In the genomic region with DNA sequence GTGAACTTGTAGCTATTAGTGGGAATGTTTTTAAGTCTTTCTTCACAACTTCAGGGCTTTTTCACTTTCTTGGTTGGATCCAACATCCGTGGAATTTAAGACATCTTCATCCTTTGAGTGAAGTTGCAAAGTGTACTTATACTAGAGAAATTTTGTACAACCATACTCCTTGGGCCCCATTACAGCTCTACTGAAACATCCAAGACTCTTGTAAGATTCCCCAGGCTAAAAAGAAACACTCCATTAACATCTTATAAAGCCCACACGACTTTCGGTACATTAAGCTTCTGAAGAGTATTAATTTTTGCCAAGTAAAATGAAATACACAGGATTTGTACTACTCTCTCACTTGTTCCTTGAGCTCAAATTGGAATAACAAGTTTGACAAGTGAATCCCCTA, we compare ENCODE assay signal across 17 cellular contexts. TPM values are rescaled to one million over a fixed set of nuclear protein-coding genes. Genes with fewer than 3 reads are reported as not detected.
DNase-seq lines count a peak whose midpoint lies in the region; ATAC-seq, FAIRE-seq and TF ChIP-seq lines count a peak whose summit lies in the region.
"Had no signal": no experiment of that assay in that cellular context is flagged by ENCODE, and none has a peak within 500 bp of the region (broad histone marks: within the 10 kb centered on the region; RNA-seq: fewer than 3 reads in every experiment).

No MANE protein-coding gene starts in this region.

- peaks cover 8% of the 10 kb centered on the region for H3K9me3 Mint-ChIP-seq in glutamatergic neuron (ENCODE audit: unreplicated experiment)

- no peak overlapping the region for H3K4me3 ChIP-seq in HepG2 (replicated peaks in 1 of 3; ENCODE audit: insufficient read depth in 1 of 3, low read depth in 2 of 3, low read length in 3 of 3)
- H3K4me3 ChIP-seq in right lobe of liver = no peak overlapping the region
- H3K4me3 ChIP-seq in PC-9 = no peak overlapping the region; the same call in 1 of the 2 replicates
- H3K4me3 ChIP-seq in MG63 = no peak overlapping the region

- intact Hi-C loops in HepG2 (cut with micrococcal nuclease; ENCODE audit: unreplicated experiment) = no loop called here
- intact Hi-C loops in right lobe of liver (cut with DNase I) = no loop called here
- intact Hi-C loops in PC-9 (cut with micrococcal nuclease; ENCODE audit: unreplicated experiment) = no loop called here

- H3K27me3 ChIP-seq in HepG2 (ENCODE audit: control insufficient read depth in 1 of 2, insufficient read depth in 2 of 2, low read length in 2 of 2) = peaks cover 0 to 4% of the 10 kb centered on the region in 2 experiments; a peak in 1 of 5 replicates
- no peaks in the 10 kb centered on the region for H3K27me3 ChIP-seq in right lobe of liver
- H3K27me3 ChIP-seq in PC-9 (ENCODE audit: insufficient read depth, low read depth) = no peaks in the 10 kb centered on the region
- no peaks in the 10 kb centered on the region for H3K27me3 ChIP-seq in MG63

- TF ChIP-seq EP300 in HepG2 (IDR thresholded peaks at IDR 0.05; ENCODE audit: low read depth in 2 of 2, low read length in 2 of 2) (no peak), HepG2 (CRISPR knock-in tag; IDR thresholded peaks at IDR 0.05; ENCODE audit: borderline replicate concordance) (no peak)

- 82% methylated on average over 3 of the region's 3 CpGs for WGBS in HepG2 (ENCODE audit: low lambda C conversion rate)
- WGBS in right lobe of liver (ENCODE audit: insufficient coverage, low coverage, low lambda C conversion rate, missing lambda C conversion rate) = 53% methylated on average over 3 of the region's 3 CpGs

- TF ChIP-seq RAD21 in HepG2 (CRISPR knock-in tag; IDR thresholded peaks at IDR 0.05) = no peak

- H3K36me3 ChIP-seq in HepG2 (replicated peaks in 1 of 2; ENCODE audit: control insufficient read depth in 1 of 2, insufficient read depth in 2 of 2, low read length in 2 of 2) (peaks cover 6 to 56% of the 10 kb centered on the region in 2 experiments), right lobe of liver (peaks cover 0 to 47% (median 5%) of the 10 kb centered on the region in 4 donors), PC-9 (ENCODE audit: low read depth) (peaks cover 44% of the 10 kb centered on the region), MG63 (peaks cover 68% of the 10 kb centered on the region)

- no peak for ATAC-seq in HepG2
- no peak for ATAC-seq in right lobe of liver
- ATAC-seq: psoas muscle had no signal

- TF ChIP-seq CTCF in HepG2 (CRISPR knock-in tag; IDR thresholded peaks at IDR 0.05) (no peak), right lobe of liver (IDR thresholded peaks at IDR 0.05) (no peak), PC-9 (conservative IDR thresholded peaks at IDR 0.05) (no peak), glutamatergic neuron (IDR thresholded peaks at IDR 0.05; ENCODE audit: partially characterized antibody, unreplicated experiment) (no peak)

- in situ Hi-C loops in HepG2 (cut with HindIII; ENCODE audit: extremely low pct_ligation_motif_present, low pct_unique_long_range_greater_than_20kb) = no loop called here

- H3K4me3 Mint-ChIP-seq in glutamatergic neuron (ENCODE audit: unreplicated experiment) = no peak overlapping the region

- H3K79me2 ChIP-seq in HepG2 (ENCODE audit: insufficient read depth, low read length) (peaks cover 52% of the 10 kb centered on the region), PC-9 (ENCODE audit: low read depth) (peaks cover 57% of the 10 kb centered on the region)

- H3K9ac ChIP-seq in HepG2 (ENCODE audit: insufficient read depth, low read depth, low read length) = no peak overlapping the region

- H3K9me2 ChIP-seq in PC-9 (ENCODE audit: insufficient read depth) = no peaks in the 10 kb centered on the region
- H3K9me2 ChIP-seq: SK-N-SH had no signal

- H3K4me1 Mint-ChIP-seq in glutamatergic neuron (ENCODE audit: low read depth, unreplicated experiment) = peaks cover 9% of the 10 kb centered on the region

- H3K4me2 ChIP-seq in HepG2 (ENCODE audit: low read depth, low read length) = no peak overlapping the region
- peak overlapping the region; percentile 81; the same call in 1 of the 2 replicates for H3K4me2 ChIP-seq in PC-9

- peak overlapping the region; percentile 12 for H3K27ac Mint-ChIP-seq in glutamatergic neuron (ENCODE audit: unreplicated experiment)

- no peaks in the 10 kb centered on the region for H3K9me3 ChIP-seq in HepG2 (ENCODE audit: low read length)
- H3K9me3 ChIP-seq in right lobe of liver = no peaks in the 10 kb centered on the region
- no peaks in the 10 kb centered on the region for H3K9me3 ChIP-seq in PC-9 (ENCODE audit: insufficient read depth, low read depth)
- peaks cover 1% of the 10 kb centered on the region; the same call in 1 of the 2 replicates for H3K9me3 ChIP-seq in MG63
- H3K9me3 ChIP-seq: psoas muscle, SK-N-SH had no signal

- DNase-seq in HepG2 (ENCODE audit: low spot score) (no peak), right lobe of liver (no peak), PC-9 (peak in 1 of 2 experiments; percentile 25), glutamatergic neuron (no peak), NCI-H2107 (lab: John Stamatoyannopoulos, UW) (no peak), SK-N-DZ (ENCODE audit: low spot score) (no peak), MG63 (no peak), DMS153 treated with DMSO at 0.1 percent for 48 hours (lab: John Stamatoyannopoulos, UW; ENCODE audit: unreplicated experiment) (no peak)
- DNase-seq: activated CD4-positive, alpha-beta T cell treated with anti-CD3 and anti-CD28 coated beads, Interleukin-2, amount 50 U/mL, for 4 hours; foreskin fibroblast; GF-D8; NCI-H1930; psoas muscle; SK-N-SH; stimulated activated CD4-positive, alpha-beta T cell treated with anti-CD3 and anti-CD28 coated beads, Interleukin-2, amount 100 ng/mL, for 48 hours; stimulated activated naive CD4-positive, alpha-beta T cell had no signal

- H3K36me3 Mint-ChIP-seq in glutamatergic neuron (ENCODE audit: unreplicated experiment) = no peaks in the 10 kb centered on the region

- BruUV-seq in HepG2 (replicated peaks; lab: Mats Ljungman, UMichigan) (no TSS peak), PC-9 (replicated peaks; lab: Mats Ljungman, UMichigan) (no TSS peak)

- TF ChIP-seq POLR2A in HepG2 (IDR thresholded peaks at IDR 0.05; ENCODE audit: insufficient read depth in 1 of 2, low read depth in 2 of 2, low read length in 2 of 2) (no peak; a peak in 1 of 4 replicates), right lobe of liver (IDR thresholded peaks at IDR 0.05) (no peak)

- H4K20me1 ChIP-seq in HepG2 (ENCODE audit: insufficient read depth, low read length) (peaks cover 16% of the 10 kb centered on the region), PC-9 (ENCODE audit: insufficient read depth) (peaks cover 16% of the 10 kb centered on the region)

- peaks cover 72% of the 10 kb centered on the region for H3F3A ChIP-seq in PC-9 (ENCODE audit: insufficient read depth, low read depth)

- H2AFZ ChIP-seq in HepG2 (ENCODE audit: low read length) = no peak overlapping the region
- no peak overlapping the region for H2AFZ ChIP-seq in PC-9

- H3K4me1 ChIP-seq in HepG2 (ENCODE audit: insufficient read depth, low read length) (peaks cover 59% of the 10 kb centered on the region), right lobe of liver (peaks cover 0 to 21% (median 8%) of the 10 kb centered on the region in 4 donors), PC-9 (replicated peaks; ENCODE audit: insufficient read depth) (peaks cover 39% of the 10 kb centered on the region)

- POLR2A ChIA-PET in HepG2 (lab: Yijun Ruan, JAX) (interaction anchor here (0.7 kb wide), 1 partner anchor 141 kb away, joined by 3 read pairs; no protein-coding TSS in a partner anchor), PC-9 (lab: Charles Lee; ENCODE audit: unreplicated experiment) (interaction anchor here (0.7 kb wide), 1 partner anchor 30 kb away, joined by 3 read pairs; no protein-coding TSS in a partner anchor)

- FAIRE-seq in HepG2 (lab: Jason Lieb, UNC) = no peak
- FAIRE-seq: GM18507 had no signal

- CTCF ChIA-PET in HepG2 (lab: Yijun Ruan, JAX; ENCODE audit: low intra/inter-chr PET ratio, low total read pairs) (no interaction called here), PC-9 (lab: Charles Lee) (interaction anchor here (0.6 to 0.7 kb wide), 2 partner anchors 109 to 488 kb away, joined by 3 read pairs; no protein-coding TSS in a partner anchor)

- H3K27ac ChIP-seq in HepG2 (ENCODE audit: extremely low read length, insufficient read depth, low read length) (no peak overlapping the region), right lobe of liver (no peak overlapping the region), PC-9 (peak overlapping the region; percentile 88; the same call in 1 of the 2 replicates)

- H3K27me3 Mint-ChIP-seq in glutamatergic neuron (ENCODE audit: unreplicated experiment) = no peaks in the 10 kb centered on the region

RNA-seq across cellular contexts. Expression of gene TMEM230, which starts 1.5 kb away (rescaled TPM):
- total RNA-seq in HepG2 (2016; rRNA removed; fragmentation: Illumina TruSeq; extraction: Trizol) (158 and 192 TPM in 2 replicates), right lobe of liver (10 to 100 TPM; 60.5 to 88.1 (median 71.5) TPM), PC-9 (2021) (73.1 and 94.3 TPM in 2 replicates), glutamatergic neuron (ENCODE audit: unreplicated experiment) (78.2 TPM)
- 122 and 175 TPM in 2 replicates for total RNA-seq in HepG2 (2016; cell fraction: cytosol; rRNA removed; fragmentation: Illumina TruSeq; extraction: Trizol; ENCODE audit: low read depth)
- total RNA-seq in HepG2 (2016; cell fraction: insoluble cytoplasmic fraction; rRNA removed; fragmentation: Illumina TruSeq; extraction: Trizol) = 162 and 186 TPM in 2 replicates
- total RNA-seq in HepG2 (2016; cell fraction: membrane; rRNA removed; fragmentation: Illumina TruSeq; extraction: Trizol) = 303 and 344 TPM in 2 replicates
- total RNA-seq in HepG2 (2016; cell fraction: nucleus; rRNA removed; fragmentation: Illumina TruSeq; extraction: Trizol) = 81.6 and 92.8 TPM in 2 replicates
- polyA plus RNA-seq in HepG2 (2011; rRNA removed) = 250 and 325 TPM in 2 replicates
- 211 and 253 TPM in 2 replicates for polyA plus RNA-seq in HepG2 (2011; cell fraction: cytosol; rRNA removed)
- 57.2 and 73.6 TPM in 2 replicates for polyA plus RNA-seq in HepG2 (2011; cell fraction: nucleus; rRNA removed)
- 159 and 220 TPM in 2 replicates for polyA plus RNA-seq in HepG2 (2012)
- 251 and 392 TPM in 2 replicates for polyA plus RNA-seq in HepG2 (2016; cell fraction: cytosol; fragmentation: Illumina TruSeq; extraction: Trizol; ENCODE audit: low read depth)
- polyA plus RNA-seq in HepG2 (2016; cell fraction: insoluble cytoplasmic fraction; fragmentation: Illumina TruSeq; extraction: Trizol; ENCODE audit: low read depth) = 347 and 364 TPM in 2 replicates
- polyA plus RNA-seq in HepG2 (2016; cell fraction: membrane; fragmentation: Illumina TruSeq; extraction: Trizol; ENCODE audit: low read depth) = 489 and 569 TPM in 2 replicates
- 196 and 201 TPM in 2 replicates for polyA plus RNA-seq in HepG2 (2016; cell fraction: nucleus; fragmentation: Illumina TruSeq; extraction: Trizol; ENCODE audit: insufficient read depth, low read depth)
- polyA minus RNA-seq in HepG2 (2011; rRNA and poly(A)+ RNA removed; ENCODE audit: low replicate concordance) = 35.1 and 119 TPM in 2 replicates
- 82.6 and 91.2 TPM in 2 replicates for polyA minus RNA-seq in HepG2 (2011; cell fraction: cytosol; rRNA and poly(A)+ RNA removed)
- 41.5 and 46.2 TPM in 2 replicates for polyA minus RNA-seq in HepG2 (2011; cell fraction: nucleus; rRNA and poly(A)+ RNA removed)
- 131 and 142 TPM in 2 replicates for polyA plus RNA-seq in SK-N-DZ (2014; cell fraction: cytosol; rRNA removed)
- 70.4 and 71.7 TPM in 2 replicates for polyA plus RNA-seq in SK-N-DZ (2014; cell fraction: nucleus; rRNA removed)
- total RNA-seq in MG63 (2014; rRNA removed; shearing (Covaris generic); ENCODE audit: low replicate concordance) = 69.9 and 72.2 TPM in 2 replicates

RNA-seq across cellular contexts. Expression of gene PCNA, which starts 5.4 kb away (rescaled TPM):
- total RNA-seq in HepG2 (2016; rRNA removed; fragmentation: Illumina TruSeq; extraction: Trizol) (655 and 1,008 TPM in 2 replicates), right lobe of liver (10 to 100 TPM; 14.8 to 56.1 (median 16.1) TPM), PC-9 (2021) (164 and 207 TPM in 2 replicates), glutamatergic neuron (ENCODE audit: unreplicated experiment) (43.3 TPM)
- total RNA-seq in HepG2 (2016; cell fraction: cytosol; rRNA removed; fragmentation: Illumina TruSeq; extraction: Trizol; ENCODE audit: low read depth) = 98.8 and 107 TPM in 2 replicates
- 668 and 1,045 TPM in 2 replicates for total RNA-seq in HepG2 (2016; cell fraction: insoluble cytoplasmic fraction; rRNA removed; fragmentation: Illumina TruSeq; extraction: Trizol)
- total RNA-seq in HepG2 (2016; cell fraction: membrane; rRNA removed; fragmentation: Illumina TruSeq; extraction: Trizol) = 125 and 133 TPM in 2 replicates
- 265 and 280 TPM in 2 replicates for total RNA-seq in HepG2 (2016; cell fraction: nucleus; rRNA removed; fragmentation: Illumina TruSeq; extraction: Trizol)
- polyA plus RNA-seq in HepG2 (2011; rRNA removed) = 174 and 229 TPM in 2 replicates
- polyA plus RNA-seq in HepG2 (2011; cell fraction: cytosol; rRNA removed) = 262 and 317 TPM in 2 replicates
- 129 and 154 TPM in 2 replicates for polyA plus RNA-seq in HepG2 (2011; cell fraction: nucleus; rRNA removed)
- polyA plus RNA-seq in HepG2 (2012) = 119 and 185 TPM in 2 replicates
- polyA plus RNA-seq in HepG2 (2016; cell fraction: cytosol; fragmentation: Illumina TruSeq; extraction: Trizol; ENCODE audit: low read depth) = 44.9 and 46.3 TPM in 2 replicates
- 1,031 and 1,115 TPM in 2 replicates for polyA plus RNA-seq in HepG2 (2016; cell fraction: insoluble cytoplasmic fraction; fragmentation: Illumina TruSeq; extraction: Trizol; ENCODE audit: low read depth)
- 59.3 and 65.9 TPM in 2 replicates for polyA plus RNA-seq in HepG2 (2016; cell fraction: membrane; fragmentation: Illumina TruSeq; extraction: Trizol; ENCODE audit: low read depth)
- polyA plus RNA-seq in HepG2 (2016; cell fraction: nucleus; fragmentation: Illumina TruSeq; extraction: Trizol; ENCODE audit: insufficient read depth, low read depth) = 404 and 418 TPM in 2 replicates
- polyA minus RNA-seq in HepG2 (2011; rRNA and poly(A)+ RNA removed; ENCODE audit: low replicate concordance) = 287 and 339 TPM in 2 replicates
- 119 and 149 TPM in 2 replicates for polyA minus RNA-seq in HepG2 (2011; cell fraction: cytosol; rRNA and poly(A)+ RNA removed)
- polyA minus RNA-seq in HepG2 (2011; cell fraction: nucleus; rRNA and poly(A)+ RNA removed) = 61.0 and 63.3 TPM in 2 replicates
- polyA plus RNA-seq in SK-N-DZ (2014; cell fraction: cytosol; rRNA removed) = 918 and 1,013 TPM in 2 replicates
- 512 and 516 TPM in 2 replicates for polyA plus RNA-seq in SK-N-DZ (2014; cell fraction: nucleus; rRNA removed)
- total RNA-seq in MG63 (2014; rRNA removed; shearing (Covaris generic); ENCODE audit: low replicate concordance) = 185 and 256 TPM in 2 replicates

RNA-seq across cellular contexts. Expression of gene CDS2, which starts 12.4 kb away (rescaled TPM):
- total RNA-seq in HepG2 (2016; rRNA removed; fragmentation: Illumina TruSeq; extraction: Trizol) (69.6 and 81.3 TPM in 2 replicates), right lobe of liver (10 to 100 TPM; 13.7 to 42.3 (median 31.6) TPM), PC-9 (2021) (37.0 and 42.8 TPM in 2 replicates), glutamatergic neuron (ENCODE audit: unreplicated experiment) (153 TPM)
- total RNA-seq in HepG2 (2016; cell fraction: cytosol; rRNA removed; fragmentation: Illumina TruSeq; extraction: Trizol; ENCODE audit: low read depth) = 29.8 and 34.6 TPM in 2 replicates
- total RNA-seq in HepG2 (2016; cell fraction: insoluble cytoplasmic fraction; rRNA removed; fragmentation: Illumina TruSeq; extraction: Trizol) = 67.6 and 76.1 TPM in 2 replicates
- total RNA-seq in HepG2 (2016; cell fraction: membrane; rRNA removed; fragmentation: Illumina TruSeq; extraction: Trizol) = 75.4 and 77.9 TPM in 2 replicates
- 56.4 and 64.9 TPM in 2 replicates for total RNA-seq in HepG2 (2016; cell fraction: nucleus; rRNA removed; fragmentation: Illumina TruSeq; extraction: Trizol)
- polyA plus RNA-seq in HepG2 (2011; rRNA removed) = 143 and 153 TPM in 2 replicates
- 73.9 and 132 TPM in 2 replicates for polyA plus RNA-seq in HepG2 (2011; cell fraction: cytosol; rRNA removed)
- 85.0 and 104 TPM in 2 replicates for polyA plus RNA-seq in HepG2 (2011; cell fraction: nucleus; rRNA removed)
- 48.6 and 65.3 TPM in 2 replicates for polyA plus RNA-seq in HepG2 (2012)
- 29.3 and 38.2 TPM in 2 replicates for polyA plus RNA-seq in HepG2 (2016; cell fraction: cytosol; fragmentation: Illumina TruSeq; extraction: Trizol; ENCODE audit: low read depth)
- polyA plus RNA-seq in HepG2 (2016; cell fraction: insoluble cytoplasmic fraction; fragmentation: Illumina TruSeq; extraction: Trizol; ENCODE audit: low read depth) = 50.6 and 50.7 TPM in 2 replicates
- 47.8 and 51.2 TPM in 2 replicates for polyA plus RNA-seq in HepG2 (2016; cell fraction: membrane; fragmentation: Illumina TruSeq; extraction: Trizol; ENCODE audit: low read depth)
- 75.6 and 80.4 TPM in 2 replicates for polyA plus RNA-seq in HepG2 (2016; cell fraction: nucleus; fragmentation: Illumina TruSeq; extraction: Trizol; ENCODE audit: insufficient read depth, low read depth)
- 57.4 and 273 TPM in 2 replicates for polyA minus RNA-seq in HepG2 (2011; rRNA and poly(A)+ RNA removed; ENCODE audit: low replicate concordance)
- 55.2 and 56.1 TPM in 2 replicates for polyA minus RNA-seq in HepG2 (2011; cell fraction: cytosol; rRNA and poly(A)+ RNA removed)
- 65.8 and 78.7 TPM in 2 replicates for polyA minus RNA-seq in HepG2 (2011; cell fraction: nucleus; rRNA and poly(A)+ RNA removed)
- polyA plus RNA-seq in SK-N-DZ (2014; cell fraction: cytosol; rRNA removed) = 28.5 and 28.7 TPM in 2 replicates
- polyA plus RNA-seq in SK-N-DZ (2014; cell fraction: nucleus; rRNA removed) = 30.6 and 32.0 TPM in 2 replicates
- 3.3 and 4.0 TPM in 2 replicates for total RNA-seq in MG63 (2014; rRNA removed; shearing (Covaris generic); ENCODE audit: low replicate concordance)
